ENCODE assay signal across 7 cellular contexts in the genomic region with DNA sequence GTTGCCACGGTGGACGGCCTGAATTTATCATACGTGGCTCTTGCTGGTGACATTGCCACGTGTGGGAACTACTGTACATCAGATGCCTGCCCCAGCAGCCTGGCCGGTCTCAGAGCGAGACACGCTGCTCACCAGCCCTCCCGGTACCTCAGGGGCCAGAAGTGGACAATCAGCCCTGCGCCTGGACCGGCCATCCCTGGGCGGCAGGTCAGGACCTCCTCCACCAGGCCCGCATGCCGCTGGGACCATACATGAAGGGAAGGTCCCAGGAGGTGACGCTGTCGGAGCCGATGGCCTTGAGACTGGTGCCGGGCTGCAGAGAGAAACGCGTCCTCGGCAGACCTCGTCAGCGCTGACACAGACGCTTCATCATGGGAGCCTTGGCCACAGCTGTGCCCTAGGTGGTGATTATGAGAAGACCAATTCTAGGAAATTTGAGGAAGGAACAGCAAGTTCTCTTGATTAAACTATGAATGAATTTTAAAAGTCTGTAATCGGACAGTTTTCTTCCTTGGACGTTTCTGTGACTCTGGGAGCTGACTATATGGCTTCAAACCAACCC.
A peak's percentile ranks its signal among the peaks of the same experiment; 100 is the strongest.
DNase-seq lines count a peak whose midpoint lies in the region; ATAC-seq and TF ChIP-seq lines count a peak whose summit lies in the region.
"Not testable (repeated sequence)": the region's sequence is repeated elsewhere in the genome, so short reads cannot be mapped to it uniquely, and the experiment has no call there.

No MANE protein-coding gene starts in this region.

- not testable (repeated sequence) for H3K9me3 Mint-ChIP-seq in activated T-cell treated with anti-CD3 and anti-CD28 coated beads, Interleukin-2, amount 50 U/mL, for 24 hours

- not testable (repeated sequence) for H3K27me3 ChIP-seq in body of pancreas; heart right ventricle; right cardiac atrium (ENCODE audit: control insufficient read depth, insufficient read depth); gastrocnemius medialis

- not testable (repeated sequence) for H3K27ac Mint-ChIP-seq in activated T-cell treated with anti-CD3 and anti-CD28 coated beads, Interleukin-2, amount 50 U/mL, for 24 hours

- not testable (repeated sequence) for TF ChIP-seq CTCF in body of pancreas (IDR thresholded peaks at IDR 0.05); heart right ventricle (IDR thresholded peaks at IDR 0.05); gastrocnemius medialis (IDR thresholded peaks at IDR 0.05 in 4 of 5, conservative IDR thresholded peaks at IDR 0.05 in 1 of 5)

- H3K4me3 ChIP-seq in body of pancreas; heart right ventricle; right cardiac atrium (ENCODE audit: low read length); gastrocnemius medialis: not testable (repeated sequence)

- H3K27me3 Mint-ChIP-seq in activated T-cell treated with anti-CD3 and anti-CD28 coated beads, Interleukin-2, amount 50 U/mL, for 24 hours, result not testable (repeated sequence)

- peak; percentile 13 for ATAC-seq in body of pancreas
- ATAC-seq in heart right ventricle, result peak in 6 of 8 donors; percentile 37 to 63 (median 49)
- peak; percentile 58 to 80 for ATAC-seq in right cardiac atrium
- ATAC-seq in gastrocnemius medialis, result peak; percentile 10 to 50

- H3K36me3 ChIP-seq in body of pancreas (replicated peaks in 1 of 2; ENCODE audit: insufficient read depth in 1 of 2, low read depth in 2 of 2); heart right ventricle; gastrocnemius medialis: not testable (repeated sequence)

- H3K4me3 Mint-ChIP-seq in activated T-cell treated with anti-CD3 and anti-CD28 coated beads, Interleukin-2, amount 50 U/mL, for 24 hours, result not testable (repeated sequence)

- not testable (repeated sequence) for TF ChIP-seq POLR2A in body of pancreas (IDR thresholded peaks at IDR 0.05); gastrocnemius medialis (IDR thresholded peaks at IDR 0.05)

- H3K27ac ChIP-seq in body of pancreas; right cardiac atrium (ENCODE audit: low read length); gastrocnemius medialis: not testable (repeated sequence)
- H3K27ac ChIP-seq in heart right ventricle, result peak overlapping the region in 4 of 10 donors; percentile 55 to 78 (median 65)

- not testable (repeated sequence) for H3K9me3 ChIP-seq in body of pancreas; heart right ventricle; right cardiac atrium (ENCODE audit: control insufficient read depth, low read length); gastrocnemius medialis

- in situ Hi-C loops in KBM-7 (cut with MboI; ENCODE audit: low pct_unique_long_range_greater_than_20kb, low sequenced_read_pairs); gastrocnemius medialis (cut with MboI; ENCODE audit: low sequenced_read_pairs in 4 of 4): not testable (repeated sequence)

- not testable (repeated sequence) for H3K4me1 ChIP-seq in body of pancreas; heart right ventricle; right cardiac atrium (ENCODE audit: control insufficient read depth, insufficient read depth, low read length); gastrocnemius medialis

- intact Hi-C loops in body of pancreas (cut with DNase I); heart right ventricle (cut with DNase I); right cardiac atrium (cut with DNase I); posterior vena cava (cut with DNase I); gastrocnemius medialis (cut with DNase I; ENCODE audit: low total_unique reads): not testable (repeated sequence)

- H3K36me3 Mint-ChIP-seq in activated T-cell treated with anti-CD3 and anti-CD28 coated beads, Interleukin-2, amount 50 U/mL, for 24 hours (ENCODE audit: low read depth), result not testable (repeated sequence)

- DNase-seq in KBM-7, result peak; percentile 3
- peak; percentile 15 for DNase-seq in activated T-cell treated with anti-CD3 and anti-CD28 coated beads, Interleukin-2, amount 50 U/mL, for 24 hours
- not testable (repeated sequence) for DNase-seq in body of pancreas, heart right ventricle
- DNase-seq in right cardiac atrium, result peak; percentile 13 to 81 (median 63)
- DNase-seq in posterior vena cava (ENCODE audit: low spot score), result peak; percentile 62
- DNase-seq in gastrocnemius medialis, result peak in 1 of 2 donors; percentile 25

- H3K4me1 Mint-ChIP-seq in activated T-cell treated with anti-CD3 and anti-CD28 coated beads, Interleukin-2, amount 50 U/mL, for 24 hours (ENCODE audit: low read depth), result not testable (repeated sequence)

- WGBS in body of pancreas, 2 donors, result no CpG with 5 or more reads among the region's 25 CpGs
- WGBS in heart right ventricle, 2 donors, result 60% methylated on average over 8 of the region's 25 CpGs; no CpG with 5 or more reads in 1 of the 2 donors
- no CpG with 5 or more reads among the region's 25 CpGs for WGBS in right cardiac atrium

Comparison
In these comparisons a context has a peak if more than half of its experiments do, and no peak if none do; other contexts are left out.
1. ATAC-seq: peak in every context shown above with its lines; median percentile 69 in right cardiac atrium; 49 in heart right ventricle; 30 in gastrocnemius medialis; 13 in body of pancreas.